ENCODE assay signal across 15 cellular contexts in genomic region chr1:226699166-226699565, GRCh38. TPM values are rescaled to one million over a fixed set of nuclear protein-coding genes. Genes with fewer than 3 reads are reported as not detected.
DNase-seq lines count a peak whose midpoint lies in the region; ATAC-seq lines count a peak whose summit lies in the region.
"Had no signal": no experiment of that assay in that cellular context is flagged by ENCODE, and none has a peak within 500 bp of the region (broad histone marks: within the 10 kb centered on the region; RNA-seq: fewer than 3 reads in every experiment).

No MANE protein-coding gene starts in this region.

- H3K9me3 Mint-ChIP-seq in activated CD4-positive, alpha-beta T cell treated with anti-CD3 and anti-CD28 coated beads, Interleukin-2, amount 10 ng/mL, durations not matched to agents 7 days and 5 days = no peaks in the 10 kb centered on the region
- H3K9me3 Mint-ChIP-seq in T-cell = no peaks in the 10 kb centered on the region
- no peaks in the 10 kb centered on the region for H3K9me3 Mint-ChIP-seq in stimulated activated memory B cell treated with anti-CD40 and anti-IgM and Interleukin-4, amounts not matched to agents 10 μg/mL and 1 μg/mL and 100 μg/mL, for 72 hours
- H3K9me3 Mint-ChIP-seq: activated T-helper 2 cell treated with anti-CD3 and anti-CD28 coated beads, Interferon-gamma antibody, Interleukin-2, Interleukin-4, amounts not matched to agents 10 μg/mL and 5 μg/mL and 100 μg/mL, durations not matched to agents 14 hours and 24 hours and 36 hours had no signal

- H3K27me3 ChIP-seq in layer of hippocampus (ENCODE audit: control insufficient read depth, insufficient read depth, low read length) = no peaks in the 10 kb centered on the region

- no peaks in the 10 kb centered on the region for H3K27me3 Mint-ChIP-seq in activated CD4-positive, alpha-beta T cell treated with anti-CD3 and anti-CD28 coated beads, Interleukin-2, amount 10 ng/mL, durations not matched to agents 7 days and 5 days
- H3K27me3 Mint-ChIP-seq in T-cell = no peaks in the 10 kb centered on the region
- H3K27me3 Mint-ChIP-seq in stimulated activated memory B cell treated with anti-CD40 and anti-IgM and Interleukin-4, amounts not matched to agents 10 μg/mL and 1 μg/mL and 100 μg/mL, for 72 hours = no peaks in the 10 kb centered on the region

- CTCF ChIA-PET in activated CD4-positive, alpha-beta T cell treated with anti-CD3 and anti-CD28 coated beads, Interleukin-2, amount 10 ng/mL, durations not matched to agents 7 days and 5 days (lab: Charles Lee) = interaction anchor here (0.8 to 1.8 kb wide), 4 partner anchors 9 to 58 kb away, joined by 3 to 4 read pairs (median 4); no protein-coding TSS in a partner anchor
- CTCF ChIA-PET in T-cell (lab: Charles Lee) = interaction anchor here (0.7 to 1.0 kb wide), 2 partner anchors 9 to 52 kb away, joined by 4 to 5 read pairs; no protein-coding TSS in a partner anchor

- POLR2A ChIA-PET in activated CD4-positive, alpha-beta T cell treated with anti-CD3 and anti-CD28 coated beads, Interleukin-2, amount 10 ng/mL, durations not matched to agents 7 days and 5 days (lab: Charles Lee) = interaction anchor here (0.6 kb wide), 1 partner anchor 13 kb away, joined by 3 read pairs; no protein-coding TSS in a partner anchor
- POLR2A ChIA-PET in T-cell (lab: Charles Lee) = interaction anchor here in 1 of 2 donors (0.8 kb wide), 1 partner anchor 15 kb away, joined by 3 read pairs; no protein-coding TSS in a partner anchor

- H3K27ac Mint-ChIP-seq in activated CD4-positive, alpha-beta T cell treated with anti-CD3 and anti-CD28 coated beads, Interleukin-2, amount 10 ng/mL, durations not matched to agents 7 days and 5 days = peak overlapping the region; percentile 71
- peak overlapping the region; percentile 91 to 94 for H3K27ac Mint-ChIP-seq in T-cell
- H3K27ac Mint-ChIP-seq in stimulated activated memory B cell treated with anti-CD40 and anti-IgM and Interleukin-4, amounts not matched to agents 10 μg/mL and 1 μg/mL and 100 μg/mL, for 72 hours = peak overlapping the region; percentile 94
- H3K27ac Mint-ChIP-seq: activated T-helper 2 cell treated with anti-CD3 and anti-CD28 coated beads, Interferon-gamma antibody, Interleukin-2, Interleukin-4, amounts not matched to agents 10 μg/mL and 5 μg/mL and 100 μg/mL, durations not matched to agents 14 hours and 24 hours and 36 hours had no signal

- peaks cover 48% of the 10 kb centered on the region for H3K36me3 Mint-ChIP-seq in activated CD4-positive, alpha-beta T cell treated with anti-CD3 and anti-CD28 coated beads, Interleukin-2, amount 10 ng/mL, durations not matched to agents 7 days and 5 days (ENCODE audit: low read depth)
- H3K36me3 Mint-ChIP-seq in T-cell = peaks cover 19% of the 10 kb centered on the region
- H3K36me3 Mint-ChIP-seq in stimulated activated memory B cell treated with anti-CD40 and anti-IgM and Interleukin-4, amounts not matched to agents 10 μg/mL and 1 μg/mL and 100 μg/mL, for 72 hours = peaks cover 17% of the 10 kb centered on the region

- H3K27ac ChIP-seq in layer of hippocampus (ENCODE audit: low read depth, low read length) = peak overlapping the region; percentile 53
- H3K27ac ChIP-seq: GM23248 had no signal

- ATAC-seq in T-cell (replicated peaks in 1 of 4) (no peak), HG03280 (IDR thresholded peaks at IDR 0.05; ENCODE audit: unreplicated experiment) (no peak)
- ATAC-seq in stimulated activated memory B cell treated with anti-CD40 and anti-IgM and Interleukin-4, amounts not matched to agents 10 μg/mL and 1 μg/mL and 100 μg/mL, for 72 hours = no peak
- ATAC-seq: left colon had no signal

- peaks cover 77% of the 10 kb centered on the region for H3K4me1 Mint-ChIP-seq in activated CD4-positive, alpha-beta T cell treated with anti-CD3 and anti-CD28 coated beads, Interleukin-2, amount 10 ng/mL, durations not matched to agents 7 days and 5 days
- peaks cover 91 to 94% (median 92%) of the 10 kb centered on the region in 3 donors for H3K4me1 Mint-ChIP-seq in T-cell
- peaks cover 79% of the 10 kb centered on the region for H3K4me1 Mint-ChIP-seq in stimulated activated memory B cell treated with anti-CD40 and anti-IgM and Interleukin-4, amounts not matched to agents 10 μg/mL and 1 μg/mL and 100 μg/mL, for 72 hours

- DNase-seq in activated CD4-positive, alpha-beta T cell treated with anti-CD3 and anti-CD28 coated beads, Interleukin-2, amount 10 ng/mL, durations not matched to agents 7 days and 5 days = no peak
- DNase-seq in activated CD4-positive, alpha-beta T cell treated with anti-CD3 and anti-CD28 coated beads for 1 hour = no peak
- DNase-seq in T-cell (no peak), NCI-H2196 (lab: John Stamatoyannopoulos, UW; ENCODE audit: unreplicated experiment) (no peak), T1000 (lab: John Stamatoyannopoulos, UW) (no peak)
- DNase-seq: 8988T; activated CD4-positive, alpha-beta T cell treated with anti-CD3 and anti-CD28 coated beads, Interleukin-2, amount 50 U/mL, for 1 hour; GM23248; left colon; SHP77 treated with DMSO at 0.1 percent for 48 hours; T-helper 9 cell had no signal

- H3K4me3 Mint-ChIP-seq in activated CD4-positive, alpha-beta T cell treated with anti-CD3 and anti-CD28 coated beads, Interleukin-2, amount 10 ng/mL, durations not matched to agents 7 days and 5 days = no peak overlapping the region
- H3K4me3 Mint-ChIP-seq in T-cell = peak overlapping the region in 2 of 3 donors; percentile 17 to 76
- peak overlapping the region; percentile 56 for H3K4me3 Mint-ChIP-seq in stimulated activated memory B cell treated with anti-CD40 and anti-IgM and Interleukin-4, amounts not matched to agents 10 μg/mL and 1 μg/mL and 100 μg/mL, for 72 hours

RNA-seq across cellular contexts. Expression of gene ITPKB, which starts 39.9 kb away (rescaled TPM):
- total RNA-seq in activated CD4-positive, alpha-beta T cell treated with anti-CD3 and anti-CD28 coated beads, Interleukin-2, amount 10 ng/mL, durations not matched to agents 7 days and 5 days = 10 to 100 TPM; 61.1 to 64.0 TPM
- total RNA-seq in T-cell = 100 to 1,000 TPM; 153 to 351 (median 179) TPM
